Comparison of ENCODE assay signal across 13 cellular contexts in the genomic region with DNA sequence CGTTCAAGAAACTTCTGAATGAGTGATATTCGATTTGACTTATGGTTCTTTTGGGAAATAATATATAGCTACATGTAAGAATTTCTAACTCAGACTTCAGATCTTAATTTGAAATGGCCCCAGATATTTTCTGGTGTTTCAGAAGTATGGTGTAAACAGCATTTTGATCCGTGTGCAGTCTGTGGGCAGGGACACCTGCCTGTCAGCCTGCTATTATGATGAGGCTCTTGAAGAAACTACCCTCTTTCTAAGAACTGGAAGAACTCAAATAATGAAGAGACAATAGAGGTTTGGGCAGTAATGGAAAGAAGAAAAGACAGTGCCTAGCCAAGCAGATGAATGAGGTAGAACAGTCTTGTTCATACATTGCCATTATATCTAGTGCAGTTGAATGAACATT.
A peak's percentile ranks its signal among the peaks of the same experiment; 100 is the strongest.
DNase-seq lines count a peak whose midpoint lies in the region; FAIRE-seq and TF ChIP-seq lines count a peak whose summit lies in the region.
"Had no signal": no experiment of that assay in that cellular context is flagged by ENCODE, and none has a peak within 500 bp of the region (broad histone marks: within the 10 kb centered on the region; RNA-seq: fewer than 3 reads in every experiment).

No MANE protein-coding gene starts in this region.

- H3K27ac ChIP-seq in small intestine (ENCODE audit: low read depth in 1 of 2, low read length in 1 of 2) (peak overlapping the region; percentile 65 to 67), endodermal cell (ENCODE audit: low read depth, low read length) (no peak overlapping the region)

- 11 to 50% (median 22%) methylated on average over 3 of the region's 3 CpGs for WGBS in small intestine, 3 donors
- 96% methylated on average over 3 of the region's 3 CpGs; no CpG with 5 or more reads in 1 of the 2 experiments for WGBS in endodermal cell (ENCODE audit: insufficient coverage in 1 of 2, insufficient read length in 1 of 2), 2 experiments

- intact Hi-C loops in cardiac septum (cut with DNase I) = loop anchor here (5.0 kb wide), 1 partner anchor 35 kb away; no protein-coding TSS in a partner anchor

- H3K27me3 ChIP-seq in adipocyte (replicated peaks; ENCODE audit: control insufficient read depth, insufficient read depth, low read length) = no peaks in the 10 kb centered on the region
- no peaks in the 10 kb centered on the region for H3K27me3 ChIP-seq in small intestine (ENCODE audit: control insufficient read depth in 2 of 2, insufficient read depth in 2 of 2, low read length in 2 of 2)
- H3K27me3 ChIP-seq in endodermal cell (ENCODE audit: control insufficient read depth, insufficient read depth, low read length, poor library complexity, severe bottlenecking) = no peaks in the 10 kb centered on the region
- H3K27me3 ChIP-seq: ascending aorta had no signal

- H3K9me3 ChIP-seq in adipocyte (ENCODE audit: control insufficient read depth, low read length) (no peaks in the 10 kb centered on the region), small intestine (ENCODE audit: control insufficient read depth, low read depth) (no peaks in the 10 kb centered on the region), endodermal cell (ENCODE audit: control insufficient read depth, low read length) (no peaks in the 10 kb centered on the region)
- H3K9me3 ChIP-seq: ascending aorta had no signal

- H3K9me3 Mint-ChIP-seq in endodermal cell = peaks cover 2% of the 10 kb centered on the region
- H3K9me3 Mint-ChIP-seq: stimulated activated naive B cell treated with anti-CD40 and anti-IgM and Interleukin-4, amounts not matched to agents 10 μg/mL and 1 μg/mL and 100 μg/mL, for 72 hours had no signal

- H3K4me3 Mint-ChIP-seq in endodermal cell = no peak overlapping the region
- H3K4me3 Mint-ChIP-seq: stimulated activated naive B cell treated with anti-CD40 and anti-IgM and Interleukin-4, amounts not matched to agents 10 μg/mL and 1 μg/mL and 100 μg/mL, for 72 hours had no signal

- no peak overlapping the region for H3K27ac Mint-ChIP-seq in endodermal cell
- H3K27ac Mint-ChIP-seq: stimulated activated naive B cell treated with anti-CD40 and anti-IgM and Interleukin-4, amounts not matched to agents 10 μg/mL and 1 μg/mL and 100 μg/mL, for 72 hours had no signal

- H3K9ac ChIP-seq in adipocyte (ENCODE audit: low read length) (no peak overlapping the region), endodermal cell (ENCODE audit: extremely low read depth, low read length, poor library complexity, severe bottlenecking) (no peak overlapping the region)

- no peak for DNase-seq in HTR-8/SVneo (ENCODE audit: insufficient read length, low spot score)
- no peak for DNase-seq in adipocyte (ENCODE audit: low read depth)
- peak; percentile 41 for DNase-seq in kidney glomerular epithelial cell (lab: John Stamatoyannopoulos, UW)
- DNase-seq in small intestine = peak; percentile 40
- no peak for DNase-seq in frontal cortex (ENCODE audit: low spot score in 2 of 2)
- no peak for DNase-seq in endodermal cell
- no peak for DNase-seq in cardiac septum (ENCODE audit: low spot score)
- no peak for DNase-seq in NCI-H2107 (lab: John Stamatoyannopoulos, UW)
- DNase-seq: DMS79; NCI-H446 treated with DMSO at 0.1 percent for 48 hours; stimulated activated naive B cell treated with anti-CD40 and anti-IgM and Interleukin-4, amounts not matched to agents 10 μg/mL and 1 μg/mL and 100 μg/mL, for 72 hours had no signal

- no peak for TF ChIP-seq CTCF in endodermal cell (conservative IDR thresholded peaks at IDR 0.05)

- H3K4me1 Mint-ChIP-seq in endodermal cell = peaks cover 34% of the 10 kb centered on the region

- FAIRE-seq in HTR-8/SVneo (lab: Jason Lieb, UNC) = peak; percentile 28
- FAIRE-seq in small intestine (lab: Jason Lieb, UNC) = no peak
- FAIRE-seq in frontal cortex (lab: Jason Lieb, UNC) = no peak

- peaks cover 9% of the 10 kb centered on the region for H3K27me3 Mint-ChIP-seq in endodermal cell (ENCODE audit: insufficient read depth)
- H3K27me3 Mint-ChIP-seq: stimulated activated naive B cell treated with anti-CD40 and anti-IgM and Interleukin-4, amounts not matched to agents 10 μg/mL and 1 μg/mL and 100 μg/mL, for 72 hours had no signal

- H3K4me1 ChIP-seq in adipocyte (ENCODE audit: control insufficient read depth, insufficient read depth, low read length) (peaks cover 43% of the 10 kb centered on the region), small intestine (ENCODE audit: control insufficient read depth in 2 of 2, insufficient read depth in 1 of 2, low read depth in 1 of 2, low read length in 1 of 2) (peaks cover 2 to 6% of the 10 kb centered on the region in 2 donors), endodermal cell (ENCODE audit: control insufficient read depth, insufficient read depth, low read length) (peaks cover 19% of the 10 kb centered on the region)

- H3K36me3 Mint-ChIP-seq in endodermal cell (ENCODE audit: low read depth) = peaks cover under 1% of the 10 kb centered on the region
- H3K36me3 Mint-ChIP-seq: stimulated activated naive B cell treated with anti-CD40 and anti-IgM and Interleukin-4, amounts not matched to agents 10 μg/mL and 1 μg/mL and 100 μg/mL, for 72 hours had no signal

- H3K4me3 ChIP-seq in adipocyte (ENCODE audit: low read length) = peak overlapping the region; percentile 8
- H3K4me3 ChIP-seq in small intestine (ENCODE audit: low read depth in 1 of 2, low read length in 2 of 2) = peak overlapping the region in 1 of 2 donors; percentile 54
- no peak overlapping the region for H3K4me3 ChIP-seq in endodermal cell (ENCODE audit: low read length)
- H3K4me3 ChIP-seq: K562 had no signal

- H3K36me3 ChIP-seq in adipocyte (ENCODE audit: control insufficient read depth, insufficient read depth, low read length, severe bottlenecking) (no peaks in the 10 kb centered on the region), small intestine (ENCODE audit: control insufficient read depth in 2 of 2, insufficient read depth in 2 of 2, low read length in 2 of 2) (no peaks in the 10 kb centered on the region), endodermal cell (ENCODE audit: control insufficient read depth, insufficient read depth, low read length) (no peaks in the 10 kb centered on the region)
- H3K36me3 ChIP-seq: ascending aorta had no signal

Comparison
In these comparisons a context has a peak if more than half of its experiments do, and no peak if none do; other contexts are left out.
1. DNase-seq: peak in kidney glomerular epithelial cell (single experiment) and small intestine (single experiment); none in HTR-8/SVneo (single experiment), adipocyte (single experiment), frontal cortex (0 of 2), endodermal cell (single experiment), cardiac septum (single experiment) and NCI-H2107 (single experiment).